13 cellular contexts compared by ENCODE assay signal in the genomic region with DNA sequence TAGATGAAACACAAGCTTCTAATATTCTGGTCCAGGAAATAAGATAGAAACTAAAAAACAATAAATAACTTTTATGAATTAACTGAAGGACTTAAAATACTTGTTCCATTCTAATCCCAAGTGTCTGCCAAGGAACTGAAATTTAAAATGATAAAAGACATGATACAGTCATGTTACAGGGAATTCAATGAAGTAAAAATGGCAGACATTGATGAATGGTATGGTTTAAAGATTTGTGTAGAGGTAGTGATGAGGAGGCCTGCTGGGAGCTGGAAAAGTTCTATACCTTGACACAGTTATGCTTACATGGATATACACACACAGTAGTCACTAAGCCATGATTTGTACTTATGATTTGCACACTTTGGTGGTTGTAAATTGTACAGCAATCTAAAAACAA. TPM values are rescaled to one million over a fixed set of nuclear protein-coding genes. Genes with fewer than 3 reads are reported as not detected.
A peak's percentile ranks its signal among the peaks of the same experiment; 100 is the strongest.
DNase-seq lines count a peak whose midpoint lies in the region; ATAC-seq and TF ChIP-seq lines count a peak whose summit lies in the region.
"Had no signal": no experiment of that assay in that cellular context is flagged by ENCODE, and none has a peak within 500 bp of the region (broad histone marks: within the 10 kb centered on the region; RNA-seq: fewer than 3 reads in every experiment).

No MANE protein-coding gene starts in this region.

- no TSS peak for BruUV-seq in Panc1 (replicated peaks; lab: Mats Ljungman, UMichigan)

- H3K27me3 Mint-ChIP-seq in activated naive CD4-positive, alpha-beta T cell treated with anti-CD3 and anti-CD28 coated beads for 36 hours (ENCODE audit: low read depth): no peaks in the 10 kb centered on the region
- no peaks in the 10 kb centered on the region for H3K27me3 Mint-ChIP-seq in chondrocyte (ENCODE audit: low read depth)

- POLR2A ChIA-PET in Panc1 (lab: Charles Lee): no interaction called here

- H3K27ac ChIP-seq in Panc1 (ENCODE audit: low read length) (peak overlapping the region; percentile 32; the same call in 1 of the 2 replicates), smooth muscle cell (ENCODE audit: low read depth) (no peak overlapping the region)

- H3K9ac ChIP-seq in smooth muscle cell (ENCODE audit: low read depth): no peak overlapping the region

- H3K79me2 ChIP-seq in smooth muscle cell (ENCODE audit: low read depth): peaks cover 76% of the 10 kb centered on the region

- H3K36me3 ChIP-seq in Panc1 (ENCODE audit: control insufficient read depth, insufficient read depth, low read length) (peaks cover 27% of the 10 kb centered on the region), smooth muscle cell (ENCODE audit: low read depth) (no peaks in the 10 kb centered on the region), BE2C (no peaks in the 10 kb centered on the region; the same call in 1 of the 2 replicates)

- H4K20me1 ChIP-seq in smooth muscle cell (ENCODE audit: low read depth): peaks cover 39% of the 10 kb centered on the region

- CTCF ChIA-PET in activated naive CD4-positive, alpha-beta T cell treated with anti-CD3 and anti-CD28 coated beads for 36 hours (lab: Charles Lee): interaction anchor here (0.7 to 2.2 kb wide), 3 partner anchors 8 to 442 kb away, joined by 3 to 6 read pairs (median 3); no protein-coding TSS in a partner anchor
- CTCF ChIA-PET in Panc1 (lab: Charles Lee): no interaction called here

- H3K9me3 ChIP-seq in Panc1 (ENCODE audit: control insufficient read depth, insufficient read depth, low read depth, low read length) (no peaks in the 10 kb centered on the region), smooth muscle cell (replicated peaks; ENCODE audit: low read depth) (no peaks in the 10 kb centered on the region), BE2C (no peaks in the 10 kb centered on the region)

- no peak for TF ChIP-seq CTCF in Panc1 (IDR thresholded peaks at IDR 0.05)
- TF ChIP-seq CTCF in chondrocyte (IDR thresholded peaks at IDR 0.05): no peak
- no peak for TF ChIP-seq CTCF in smooth muscle cell (IDR thresholded peaks at IDR 0.05; ENCODE audit: borderline replicate concordance, insufficient read depth, poor library complexity, severe bottlenecking)
- no peak for TF ChIP-seq CTCF in BE2C (IDR thresholded peaks at IDR 0.05; ENCODE audit: low read depth, low read length)

- H3K27me3 ChIP-seq in Panc1 (ENCODE audit: control insufficient read depth, insufficient read depth, low read length) (no peaks in the 10 kb centered on the region), smooth muscle cell (ENCODE audit: low read depth) (no peaks in the 10 kb centered on the region), BE2C (no peaks in the 10 kb centered on the region)

- DNase-seq in activated naive CD4-positive, alpha-beta T cell treated with anti-CD3 and anti-CD28 coated beads for 36 hours: no peak
- no peak for DNase-seq in activated naive CD4-positive, alpha-beta T cell treated with Interleukin-2 at 50 U/mL for 16 hours
- DNase-seq in Panc1 (ENCODE audit: low read depth, low spot score) (no peak), chondrocyte (ENCODE audit: low spot score) (no peak), smooth muscle cell (lab: John Stamatoyannopoulos, UW; ENCODE audit: unreplicated experiment) (no peak), BE2C (no peak)
- DNase-seq: midbrain; NCI-H1105; NCI-H524; SIG-M5; stimulated activated CD4-positive, alpha-beta T cell treated with anti-CD3 and anti-CD28 coated beads, Interleukin-1b, Interleukin-23, amount 100 ng/mL, for 48 hours had no signal

- in situ Hi-C loops in Panc1 (cut with HindIII; ENCODE audit: low pct_unique_long_range_greater_than_20kb, low sequenced_read_pairs): no loop called here

- peak overlapping the region; percentile 20 for H3K4me3 Mint-ChIP-seq in activated naive CD4-positive, alpha-beta T cell treated with anti-CD3 and anti-CD28 coated beads for 36 hours
- H3K4me3 Mint-ChIP-seq in chondrocyte (ENCODE audit: unreplicated experiment): no peak overlapping the region

- intact Hi-C loops in activated naive CD4-positive, alpha-beta T cell treated with anti-CD3 and anti-CD28 coated beads for 36 hours (cut with micrococcal nuclease): no loop called here
- intact Hi-C loops in Panc1 (cut with micrococcal nuclease; ENCODE audit: unreplicated experiment): no loop called here

- H3F3A ChIP-seq in smooth muscle cell (ENCODE audit: low read depth): no peaks in the 10 kb centered on the region

- H3K4me1 Mint-ChIP-seq in activated naive CD4-positive, alpha-beta T cell treated with anti-CD3 and anti-CD28 coated beads for 36 hours (ENCODE audit: low read depth): peaks cover 53% of the 10 kb centered on the region
- peaks cover 42% of the 10 kb centered on the region for H3K4me1 Mint-ChIP-seq in chondrocyte (ENCODE audit: low read depth)

- H3K4me3 ChIP-seq in Panc1 (ENCODE audit: low read depth in 2 of 2, low read length in 2 of 2): no peak overlapping the region
- H3K4me3 ChIP-seq in smooth muscle cell: peak overlapping the region; percentile 88
- no peak overlapping the region for H3K4me3 ChIP-seq in BE2C (ENCODE audit: low read depth, low read length)

- no peak for ATAC-seq in Panc1
- ATAC-seq in HG03025 (IDR thresholded peaks at IDR 0.05; ENCODE audit: low FRiP score, unreplicated experiment): no peak
- ATAC-seq in GM19467 (IDR thresholded peaks at IDR 0.05; ENCODE audit: unreplicated experiment): no peak

- H2AFZ ChIP-seq in smooth muscle cell (ENCODE audit: low read depth): no peak overlapping the region

- H3K4me2 ChIP-seq in smooth muscle cell: peak overlapping the region; percentile 94

- H3K27ac Mint-ChIP-seq in activated naive CD4-positive, alpha-beta T cell treated with anti-CD3 and anti-CD28 coated beads for 36 hours: peak overlapping the region; percentile 21
- peak overlapping the region; percentile 18 for H3K27ac Mint-ChIP-seq in chondrocyte (ENCODE audit: unreplicated experiment)

- H3K9me3 Mint-ChIP-seq in activated naive CD4-positive, alpha-beta T cell treated with anti-CD3 and anti-CD28 coated beads for 36 hours: no peaks in the 10 kb centered on the region
- H3K9me3 Mint-ChIP-seq in chondrocyte (ENCODE audit: low read depth): no peaks in the 10 kb centered on the region

- H3K4me1 ChIP-seq in Panc1 (ENCODE audit: control insufficient read depth, insufficient read depth, low read length) (peaks cover 25% of the 10 kb centered on the region), smooth muscle cell (ENCODE audit: low read depth) (peaks cover 30% of the 10 kb centered on the region), BE2C (no peaks in the 10 kb centered on the region)

- H3K36me3 Mint-ChIP-seq in activated naive CD4-positive, alpha-beta T cell treated with anti-CD3 and anti-CD28 coated beads for 36 hours (ENCODE audit: low read depth): peaks cover 24% of the 10 kb centered on the region
- H3K36me3 Mint-ChIP-seq in chondrocyte (ENCODE audit: low read depth): peaks cover 7% of the 10 kb centered on the region

RNA-seq across cellular contexts. Expression of gene UBR4, which starts 2.1 kb away (rescaled TPM):
- total RNA-seq in activated naive CD4-positive, alpha-beta T cell treated with anti-CD3 and anti-CD28 coated beads for 36 hours: 100 to 1,000 TPM; 165 to 169 TPM
- total RNA-seq in Panc1 (2021; ENCODE audit: unreplicated experiment) (126 TPM), chondrocyte (133 to 144 TPM (median 135 TPM) in 3 replicates), smooth muscle cell (98.9 and 142 TPM in 2 replicates)
- polyA plus RNA-seq in Panc1 (2012; ENCODE audit: insufficient read length): 162 TPM
- 62.7 and 110 TPM in 2 replicates for polyA plus RNA-seq in smooth muscle cell
- polyA plus RNA-seq in BE2C (2012; ENCODE audit: insufficient read depth, insufficient read length, low read depth): 82.1 TPM

RNA-seq across cellular contexts. Expression of gene EMC1, which starts 39.2 kb away (rescaled TPM):
- 10 to 100 TPM; 40.2 to 43.2 TPM for total RNA-seq in activated naive CD4-positive, alpha-beta T cell treated with anti-CD3 and anti-CD28 coated beads for 36 hours
- total RNA-seq in Panc1 (2021; ENCODE audit: unreplicated experiment): 103 TPM
- 111 TPM for polyA plus RNA-seq in Panc1 (2012; ENCODE audit: insufficient read length)
- 51.9 to 55.6 TPM (median 55.2 TPM) in 3 replicates for total RNA-seq in chondrocyte
- 40.9 and 54.4 TPM in 2 replicates for total RNA-seq in smooth muscle cell
- 44.8 and 48.8 TPM in 2 replicates for polyA plus RNA-seq in smooth muscle cell
- 68.3 TPM for polyA plus RNA-seq in BE2C (2012; ENCODE audit: insufficient read depth, insufficient read length, low read depth)

RNA-seq across cellular contexts. Expression of gene MRTO4, which starts 39.4 kb away (rescaled TPM):
- total RNA-seq in activated naive CD4-positive, alpha-beta T cell treated with anti-CD3 and anti-CD28 coated beads for 36 hours: 10 to 100 TPM; 53.2 to 54.3 TPM
- total RNA-seq in Panc1 (2021; ENCODE audit: unreplicated experiment) (90.1 TPM), chondrocyte (16.2 to 20.4 TPM (median 17.7 TPM) in 3 replicates), smooth muscle cell (14.7 and 16.8 TPM in 2 replicates)
- polyA plus RNA-seq in Panc1 (2012; ENCODE audit: insufficient read length): 56.4 TPM
- 25.1 and 29.8 TPM in 2 replicates for polyA plus RNA-seq in smooth muscle cell
- 74.0 TPM for polyA plus RNA-seq in BE2C (2012; ENCODE audit: insufficient read depth, insufficient read length, low read depth)
